In genomic region chr10:124343351-124344265, GRCh38 we compare ENCODE assay signal across 23 cellular contexts.
DNase-seq lines count a peak whose midpoint lies in the region; ATAC-seq, FAIRE-seq and TF ChIP-seq lines count a peak whose summit lies in the region.
"Had no signal": no experiment of that assay in that cellular context is flagged by ENCODE, and none has a peak within 500 bp of the region (broad histone marks: within the 10 kb centered on the region; RNA-seq: fewer than 3 reads in every experiment).

No MANE protein-coding gene starts in this region.

- H3K18ac ChIP-seq in mesenchymal stem cell (ENCODE audit: low read depth in 1 of 2, low read length in 2 of 2) = peak overlapping the region; percentile 42 to 54

- no peak for ATAC-seq in GM21723 (IDR thresholded peaks at IDR 0.05; ENCODE audit: unreplicated experiment)

- H3K4ac ChIP-seq in mesenchymal stem cell (ENCODE audit: low read depth in 1 of 2, low read length in 2 of 2) = peak overlapping the region in 1 of 2 experiments; percentile 24

- no peak for TF ChIP-seq POLR2A in NB4 (IDR thresholded peaks at IDR 0.05; ENCODE audit: extremely low read depth, insufficient read length)

- peak overlapping the region; percentile 73 for H2BK15ac ChIP-seq in mesenchymal stem cell (ENCODE audit: low read depth, poor library complexity, severe bottlenecking)

- peak; percentile 50 for DNase-seq in activated effector memory CD4-positive, alpha-beta T cell treated with anti-CD3 and anti-CD28 coated beads, Interleukin-2, amount 50 U/mL, for 16 hours
- no peak for DNase-seq in activated effector memory CD4-positive, alpha-beta T cell treated with Interleukin-2 at 50 U/mL for 16 hours
- DNase-seq in NB4 (ENCODE audit: low read depth) = peak; percentile 32
- DNase-seq in mesenchymal stem cell = no peak
- no peak for DNase-seq in urothelium cell line (ENCODE audit: low spot score)
- DNase-seq in SHP77 (lab: John Stamatoyannopoulos, UW) = no peak
- DNase-seq: CD4-positive, alpha-beta T cell; COR-L47; DMS79; HCEC 1CT; NCI-H1105 treated with DMSO at 0.1 percent for 48 hours; NCI-H2029 treated with DMSO at 0.1 percent for 48 hours; NCI-H226; NCI-H510A treated with DMSO at 0.1 percent for 48 hours; NCI-H748 treated with DMSO at 0.1 percent for 48 hours; PC-9; RPMI8226; SIG-M5; SK-N-SH had no signal

- 86% methylated on average over 13 of the region's 14 CpGs for WGBS in mesenchymal stem cell

- H3K23ac ChIP-seq in mesenchymal stem cell (ENCODE audit: low read length in 2 of 2) = no peak overlapping the region

- no peak overlapping the region for H3K27ac ChIP-seq in mesenchymal stem cell (ENCODE audit: low read length, poor library complexity, severe bottlenecking)
- H3K27ac ChIP-seq: HL-60, KMS-11, PC-9 had no signal

- peak overlapping the region in 1 of 2 experiments; percentile 70 for H2BK12ac ChIP-seq in mesenchymal stem cell (ENCODE audit: low read length in 2 of 2)

- no peak overlapping the region for H3K4me3 ChIP-seq in NB4 (ENCODE audit: low read depth, low read length)
- no peak overlapping the region for H3K4me3 ChIP-seq in mesenchymal stem cell (ENCODE audit: insufficient read depth in 1 of 2, low read depth in 1 of 2, low read length in 2 of 2)
- H3K4me3 ChIP-seq: PC-9 had no signal

- H2BK120ac ChIP-seq in mesenchymal stem cell (ENCODE audit: low read depth, low read length) = no peak overlapping the region

- H3K27me3 ChIP-seq in mesenchymal stem cell (ENCODE audit: control insufficient read depth in 1 of 2, insufficient read depth in 1 of 2, low read length in 2 of 2) = peaks cover 0 to under 1% of the 10 kb centered on the region in 2 experiments

- peak; percentile 17 for FAIRE-seq in urothelium cell line (lab: Jason Lieb, UNC)
- FAIRE-seq: A204.1 had no signal

- H3K36me3 ChIP-seq in mesenchymal stem cell (ENCODE audit: control insufficient read depth in 1 of 2, insufficient read depth in 2 of 2, low read depth in 1 of 2, low read length in 2 of 2) = no peaks in the 10 kb centered on the region

- H4K91ac ChIP-seq in mesenchymal stem cell (ENCODE audit: low read length) = peak overlapping the region; percentile 34

- no peak overlapping the region for H3K14ac ChIP-seq in mesenchymal stem cell (ENCODE audit: low read length in 2 of 2)

- no peak overlapping the region for H2AFZ ChIP-seq in mesenchymal stem cell (ENCODE audit: low read depth, low read length)
- H2AFZ ChIP-seq: PC-9 had no signal

- no peak for TF ChIP-seq CTCF in NB4 (IDR thresholded peaks at IDR 0.05; ENCODE audit: low read depth, low read length)

- no peaks in the 10 kb centered on the region for H3K79me1 ChIP-seq in mesenchymal stem cell (replicated peaks; ENCODE audit: low read length, poor library complexity, severe bottlenecking)

- no peak overlapping the region for H3K4me2 ChIP-seq in mesenchymal stem cell (ENCODE audit: low read length, poor library complexity, severe bottlenecking)
- H3K4me2 ChIP-seq: KMS-11, PC-9, SK-N-SH had no signal

- peak overlapping the region; percentile 22 for H4K8ac ChIP-seq in mesenchymal stem cell (ENCODE audit: low read length)

- peaks cover 27% of the 10 kb centered on the region for H3K4me1 ChIP-seq in mesenchymal stem cell (ENCODE audit: control insufficient read depth, insufficient read depth, low read depth, low read length)

- no peaks in the 10 kb centered on the region for H3K9me3 ChIP-seq in mesenchymal stem cell (ENCODE audit: control insufficient read depth, low read length)
- H3K9me3 ChIP-seq: SK-N-SH had no signal

- H3K9ac ChIP-seq in mesenchymal stem cell (ENCODE audit: low read length) = no peak overlapping the region
- H3K9ac ChIP-seq: KMS-11, SK-N-SH had no signal

- no peak overlapping the region for H2AK5ac ChIP-seq in mesenchymal stem cell (ENCODE audit: low read length, severe bottlenecking)

- no peak overlapping the region for H2BK5ac ChIP-seq in mesenchymal stem cell (ENCODE audit: low read depth, low read length, poor library complexity, severe bottlenecking)

Comparison
In these comparisons a context has a peak if more than half of its experiments do, and no peak if none do; other contexts are left out.
1. DNase-seq: peak in activated effector memory CD4-positive, alpha-beta T cell treated with anti-CD3 and anti-CD28 coated beads, Interleukin-2, amount 50 U/mL, for 16 hours (single experiment) and NB4 (single experiment); none in activated effector memory CD4-positive, alpha-beta T cell treated with Interleukin-2 at 50 U/mL for 16 hours (single experiment), mesenchymal stem cell (single experiment), urothelium cell line (single experiment) and SHP77 (0 of 2).